ENCODE assay signal across 9 cellular contexts in genomic region chr10:22325948-22326702, GRCh38. TPM values are rescaled to one million over a fixed set of nuclear protein-coding genes. Genes with fewer than 3 reads are reported as not detected.
A peak's percentile ranks its signal among the peaks of the same experiment; 100 is the strongest.
DNase-seq lines count a peak whose midpoint lies in the region; ATAC-seq, FAIRE-seq and TF ChIP-seq lines count a peak whose summit lies in the region.
"Had no signal": no experiment of that assay in that cellular context is flagged by ENCODE, and none has a peak within 500 bp of the region (broad histone marks: within the 10 kb centered on the region; RNA-seq: fewer than 3 reads in every experiment).

No MANE protein-coding gene starts in this region.

- H3K4me2 ChIP-seq in HepG2 (ENCODE audit: low read depth, low read length) = peak overlapping the region; percentile 77

- no TSS peak for BruUV-seq in HepG2 (replicated peaks; lab: Mats Ljungman, UMichigan)

- peaks cover 30% of the 10 kb centered on the region for H3K36me3 Mint-ChIP-seq in activated CD4-positive, alpha-beta T cell treated with anti-CD3 and anti-CD28 coated beads, Interleukin-2, amount 10 ng/mL, durations not matched to agents 7 days and 5 days (ENCODE audit: low read depth)
- H3K36me3 Mint-ChIP-seq in activated naive CD8-positive, alpha-beta T cell treated with anti-CD3 and anti-CD28 coated beads, Interleukin-2, amount 50 U/mL, for 24 hours (ENCODE audit: low read depth) = peaks cover 44% of the 10 kb centered on the region

- peak overlapping the region; percentile 28 for H3K27ac Mint-ChIP-seq in activated CD4-positive, alpha-beta T cell treated with anti-CD3 and anti-CD28 coated beads, Interleukin-2, amount 10 ng/mL, durations not matched to agents 7 days and 5 days
- peak overlapping the region; percentile 42 for H3K27ac Mint-ChIP-seq in activated naive CD8-positive, alpha-beta T cell treated with anti-CD3 and anti-CD28 coated beads, Interleukin-2, amount 50 U/mL, for 24 hours

- ATAC-seq in activated naive CD8-positive, alpha-beta T cell treated with anti-CD3 and anti-CD28 coated beads, Interleukin-2, amount 50 U/mL, for 24 hours = no peak
- ATAC-seq in HepG2 = peak; percentile 18
- no peak for ATAC-seq in HG03039 (IDR thresholded peaks at IDR 0.05; ENCODE audit: unreplicated experiment)
- ATAC-seq in HG02642 (IDR thresholded peaks at IDR 0.05; ENCODE audit: poor library complexity, unreplicated experiment) = no peak

- H3K4me1 ChIP-seq in HepG2 (ENCODE audit: insufficient read depth, low read length) (peaks cover 38% of the 10 kb centered on the region), thyroid gland (peaks cover 13 to 20% of the 10 kb centered on the region in 2 donors)

- TF ChIP-seq EP300 in HepG2 (IDR thresholded peaks at IDR 0.05; ENCODE audit: low read depth in 2 of 2, low read length in 2 of 2) = no peak
- TF ChIP-seq EP300 in HepG2 (CRISPR knock-in tag; IDR thresholded peaks at IDR 0.05; ENCODE audit: borderline replicate concordance) = no peak

- POLR2A ChIA-PET in activated CD4-positive, alpha-beta T cell treated with anti-CD3 and anti-CD28 coated beads, Interleukin-2, amount 10 ng/mL, durations not matched to agents 7 days and 5 days (lab: Charles Lee) = no interaction called here
- POLR2A ChIA-PET in HepG2 (lab: Yijun Ruan, JAX) = interaction anchor here (0.6 to 2.4 kb wide), 2 partner anchors 10 to 14 kb away, joined by 3 to 15 read pairs; partner anchors contain the start of gene COMMD3

- no peak for DNase-seq in activated CD4-positive, alpha-beta T cell treated with anti-CD3 and anti-CD28 coated beads, Interleukin-2, amount 10 ng/mL, durations not matched to agents 7 days and 5 days
- no peak for DNase-seq in activated CD4-positive, alpha-beta T cell treated with anti-CD3 and anti-CD28 coated beads for 48 hours
- DNase-seq in activated naive CD8-positive, alpha-beta T cell treated with anti-CD3 and anti-CD28 coated beads, Interleukin-2, amount 50 U/mL, for 24 hours = no peak
- DNase-seq in HepG2 (ENCODE audit: low spot score) (no peak), thyroid gland (no peak), DMS153 treated with DMSO at 0.1 percent for 48 hours (lab: John Stamatoyannopoulos, UW; ENCODE audit: unreplicated experiment) (no peak)

- no peak overlapping the region for H2AFZ ChIP-seq in HepG2 (ENCODE audit: low read length)

- H3K9me3 ChIP-seq in HepG2 (ENCODE audit: low read length) (no peaks in the 10 kb centered on the region), thyroid gland (no peaks in the 10 kb centered on the region)

- CTCF ChIA-PET in activated CD4-positive, alpha-beta T cell treated with anti-CD3 and anti-CD28 coated beads, Interleukin-2, amount 10 ng/mL, durations not matched to agents 7 days and 5 days (lab: Charles Lee) = interaction anchor here (0.7 to 1.1 kb wide), 2 partner anchors 9 to 10 kb away, joined by 3 read pairs; partner anchors contain the start of gene COMMD3
- CTCF ChIA-PET in HepG2 (lab: Yijun Ruan, JAX; ENCODE audit: low intra/inter-chr PET ratio, low total read pairs) = no interaction called here

- peak overlapping the region; percentile 52 to 79 (median 54); a peak in 5 of 6 replicates for H3K4me3 ChIP-seq in HepG2 (replicated peaks in 1 of 3; ENCODE audit: insufficient read depth in 1 of 3, low read depth in 2 of 3, low read length in 3 of 3)
- H3K4me3 ChIP-seq in thyroid gland (replicated peaks in 1 of 3) = peak overlapping the region in 1 of 3 donors; percentile 34

- peak overlapping the region; percentile 74 for H3K4me3 Mint-ChIP-seq in activated CD4-positive, alpha-beta T cell treated with anti-CD3 and anti-CD28 coated beads, Interleukin-2, amount 10 ng/mL, durations not matched to agents 7 days and 5 days
- peak overlapping the region; percentile 60 for H3K4me3 Mint-ChIP-seq in activated naive CD8-positive, alpha-beta T cell treated with anti-CD3 and anti-CD28 coated beads, Interleukin-2, amount 50 U/mL, for 24 hours

- TF ChIP-seq POLR2A in HepG2 (IDR thresholded peaks at IDR 0.05; ENCODE audit: insufficient read depth in 1 of 2, low read depth in 2 of 2, low read length in 2 of 2) (no peak), thyroid gland (IDR thresholded peaks at IDR 0.05) (no peak)

- in situ Hi-C loops in HepG2 (cut with HindIII; ENCODE audit: extremely low pct_ligation_motif_present, low pct_unique_long_range_greater_than_20kb) = no loop called here

- H3K79me2 ChIP-seq in HepG2 (ENCODE audit: insufficient read depth, low read length) = peaks cover 30% of the 10 kb centered on the region

- H3K36me3 ChIP-seq in HepG2 (replicated peaks in 1 of 2; ENCODE audit: control insufficient read depth in 1 of 2, insufficient read depth in 2 of 2, low read length in 2 of 2) = peaks cover 0 to 15% of the 10 kb centered on the region in 2 experiments; a peak in 2 of 5 replicates
- peaks cover 11 to 13% of the 10 kb centered on the region in 2 donors for H3K36me3 ChIP-seq in thyroid gland

- no peaks in the 10 kb centered on the region for H3K9me3 Mint-ChIP-seq in activated CD4-positive, alpha-beta T cell treated with anti-CD3 and anti-CD28 coated beads, Interleukin-2, amount 10 ng/mL, durations not matched to agents 7 days and 5 days
- H3K9me3 Mint-ChIP-seq in activated naive CD8-positive, alpha-beta T cell treated with anti-CD3 and anti-CD28 coated beads, Interleukin-2, amount 50 U/mL, for 24 hours = no peaks in the 10 kb centered on the region

- no peak for TF ChIP-seq RAD21 in HepG2 (CRISPR knock-in tag; IDR thresholded peaks at IDR 0.05)

- peaks cover 32% of the 10 kb centered on the region for H4K20me1 ChIP-seq in HepG2 (ENCODE audit: insufficient read depth, low read length)

- peaks cover 34% of the 10 kb centered on the region for H3K27me3 Mint-ChIP-seq in activated CD4-positive, alpha-beta T cell treated with anti-CD3 and anti-CD28 coated beads, Interleukin-2, amount 10 ng/mL, durations not matched to agents 7 days and 5 days
- peaks cover 40% of the 10 kb centered on the region for H3K27me3 Mint-ChIP-seq in activated naive CD8-positive, alpha-beta T cell treated with anti-CD3 and anti-CD28 coated beads, Interleukin-2, amount 50 U/mL, for 24 hours

- H3K27me3 ChIP-seq in HepG2 (ENCODE audit: control insufficient read depth in 1 of 2, insufficient read depth in 2 of 2, low read length in 2 of 2) = peaks cover 0 to 7% of the 10 kb centered on the region in 2 experiments; a peak in 2 of 5 replicates
- H3K27me3 ChIP-seq in thyroid gland = peaks cover 3% of the 10 kb centered on the region

- H3K27ac ChIP-seq in HepG2 (ENCODE audit: extremely low read length, insufficient read depth, low read length) = peak overlapping the region; percentile 56
- peak overlapping the region in 2 of 3 donors; percentile 22 to 47 for H3K27ac ChIP-seq in thyroid gland

- 0 out of 2 replicates have a peak overlapping the region, but pooled peaks have one; percentile 36 for H3K9ac ChIP-seq in HepG2 (ENCODE audit: insufficient read depth, low read depth, low read length)

- FAIRE-seq in HepG2 (lab: Jason Lieb, UNC) = no peak

- 44% methylated on average over 16 of the region's 18 CpGs for WGBS in HepG2 (ENCODE audit: low lambda C conversion rate)
- 41 to 47% methylated on average over 16 to 18 of the region's 18 CpGs for WGBS in thyroid gland, 2 donors

- H3K4me1 Mint-ChIP-seq in activated CD4-positive, alpha-beta T cell treated with anti-CD3 and anti-CD28 coated beads, Interleukin-2, amount 10 ng/mL, durations not matched to agents 7 days and 5 days = peaks cover 40% of the 10 kb centered on the region
- H3K4me1 Mint-ChIP-seq in activated naive CD8-positive, alpha-beta T cell treated with anti-CD3 and anti-CD28 coated beads, Interleukin-2, amount 50 U/mL, for 24 hours = peaks cover 38% of the 10 kb centered on the region

- TF ChIP-seq CTCF in HepG2 (CRISPR knock-in tag; IDR thresholded peaks at IDR 0.05) = no peak
- TF ChIP-seq CTCF in thyroid gland (IDR thresholded peaks at IDR 0.05) = no peak

- intact Hi-C loops in HepG2 (cut with micrococcal nuclease; ENCODE audit: unreplicated experiment) = loop anchor here (2.0 to 10.0 kb wide), 2 partner anchors 15 to 189 kb away; no protein-coding TSS in a partner anchor
- intact Hi-C loops in thyroid gland (cut with DNase I) = loop anchor here (10.0 kb wide), 2 partner anchors 321 to 801 kb away; partner anchors contain the start of genes DNAJC1 and SKIDA1

RNA-seq across cellular contexts. Expression of gene BMI1, which starts 5.2 kb away (rescaled TPM):
- 10 to 100 TPM; 29.5 to 30.3 TPM for total RNA-seq in activated CD4-positive, alpha-beta T cell treated with anti-CD3 and anti-CD28 coated beads, Interleukin-2, amount 10 ng/mL, durations not matched to agents 7 days and 5 days
- total RNA-seq in HepG2 (2016; rRNA removed; fragmentation: Illumina TruSeq; extraction: Trizol) (44.0 and 46.3 TPM in 2 replicates), thyroid gland (10 to 100 TPM; 41.2 to 73.5 (median 59.0) TPM)
- total RNA-seq in HepG2 (2016; cell fraction: cytosol; rRNA removed; fragmentation: Illumina TruSeq; extraction: Trizol; ENCODE audit: low read depth) = 8.7 and 9.7 TPM in 2 replicates
- 41.7 and 51.3 TPM in 2 replicates for total RNA-seq in HepG2 (2016; cell fraction: insoluble cytoplasmic fraction; rRNA removed; fragmentation: Illumina TruSeq; extraction: Trizol)
- 45.9 and 47.6 TPM in 2 replicates for total RNA-seq in HepG2 (2016; cell fraction: membrane; rRNA removed; fragmentation: Illumina TruSeq; extraction: Trizol)
- total RNA-seq in HepG2 (2016; cell fraction: nucleus; rRNA removed; fragmentation: Illumina TruSeq; extraction: Trizol) = 35.5 and 44.2 TPM in 2 replicates
- polyA plus RNA-seq in HepG2 (2011; rRNA removed) = 28.0 and 30.5 TPM in 2 replicates
- polyA plus RNA-seq in HepG2 (2011; cell fraction: cytosol; rRNA removed) = 11.2 and 14.7 TPM in 2 replicates
- 33.2 and 46.3 TPM in 2 replicates for polyA plus RNA-seq in HepG2 (2011; cell fraction: nucleus; rRNA removed)
- 28.8 and 47.8 TPM in 2 replicates for polyA plus RNA-seq in HepG2 (2012)
- polyA plus RNA-seq in HepG2 (2016; cell fraction: cytosol; fragmentation: Illumina TruSeq; extraction: Trizol; ENCODE audit: low read depth) = 8.6 and 9.9 TPM in 2 replicates
- polyA plus RNA-seq in HepG2 (2016; cell fraction: insoluble cytoplasmic fraction; fragmentation: Illumina TruSeq; extraction: Trizol; ENCODE audit: low read depth) = 49.7 and 50.7 TPM in 2 replicates
- 28.7 and 33.7 TPM in 2 replicates for polyA plus RNA-seq in HepG2 (2016; cell fraction: membrane; fragmentation: Illumina TruSeq; extraction: Trizol; ENCODE audit: low read depth)
- polyA plus RNA-seq in HepG2 (2016; cell fraction: nucleus; fragmentation: Illumina TruSeq; extraction: Trizol; ENCODE audit: insufficient read depth, low read depth) = 66.4 and 66.5 TPM in 2 replicates
- 43.5 and 48.7 TPM in 2 replicates for polyA minus RNA-seq in HepG2 (2011; rRNA and poly(A)+ RNA removed; ENCODE audit: low replicate concordance)
- 26.1 TPM in 2 replicates for polyA minus RNA-seq in HepG2 (2011; cell fraction: cytosol; rRNA and poly(A)+ RNA removed)
- polyA minus RNA-seq in HepG2 (2011; cell fraction: nucleus; rRNA and poly(A)+ RNA removed) = 33.6 and 33.9 TPM in 2 replicates

RNA-seq across cellular contexts. Expression of gene COMMD3, which starts 9.9 kb away (rescaled TPM):
- total RNA-seq in activated CD4-positive, alpha-beta T cell treated with anti-CD3 and anti-CD28 coated beads, Interleukin-2, amount 10 ng/mL, durations not matched to agents 7 days and 5 days = 10 to 100 TPM; 58.9 to 68.8 TPM
- total RNA-seq in HepG2 (2016; rRNA removed; fragmentation: Illumina TruSeq; extraction: Trizol) = 54.4 and 56.8 TPM in 2 replicates
- total RNA-seq in HepG2 (2016; cell fraction: cytosol; rRNA removed; fragmentation: Illumina TruSeq; extraction: Trizol; ENCODE audit: low read depth) = 15.2 and 17.8 TPM in 2 replicates
- total RNA-seq in HepG2 (2016; cell fraction: insoluble cytoplasmic fraction; rRNA removed; fragmentation: Illumina TruSeq; extraction: Trizol) = 55.9 and 59.6 TPM in 2 replicates
- 24.8 and 25.2 TPM in 2 replicates for total RNA-seq in HepG2 (2016; cell fraction: membrane; rRNA removed; fragmentation: Illumina TruSeq; extraction: Trizol)
- 58.2 and 59.9 TPM in 2 replicates for total RNA-seq in HepG2 (2016; cell fraction: nucleus; rRNA removed; fragmentation: Illumina TruSeq; extraction: Trizol)
- polyA plus RNA-seq in HepG2 (2011; rRNA removed) = 32.5 and 38.7 TPM in 2 replicates
- polyA plus RNA-seq in HepG2 (2011; cell fraction: cytosol; rRNA removed) = 13.0 and 16.4 TPM in 2 replicates
- 32.4 and 40.5 TPM in 2 replicates for polyA plus RNA-seq in HepG2 (2011; cell fraction: nucleus; rRNA removed)
- 26.8 and 37.6 TPM in 2 replicates for polyA plus RNA-seq in HepG2 (2012)
- polyA plus RNA-seq in HepG2 (2016; cell fraction: cytosol; fragmentation: Illumina TruSeq; extraction: Trizol; ENCODE audit: low read depth) = 16.4 and 19.0 TPM in 2 replicates
- 54.7 and 56.3 TPM in 2 replicates for polyA plus RNA-seq in HepG2 (2016; cell fraction: insoluble cytoplasmic fraction; fragmentation: Illumina TruSeq; extraction: Trizol; ENCODE audit: low read depth)
- 20.1 and 20.4 TPM in 2 replicates for polyA plus RNA-seq in HepG2 (2016; cell fraction: membrane; fragmentation: Illumina TruSeq; extraction: Trizol; ENCODE audit: low read depth)
- 76.7 and 77.8 TPM in 2 replicates for polyA plus RNA-seq in HepG2 (2016; cell fraction: nucleus; fragmentation: Illumina TruSeq; extraction: Trizol; ENCODE audit: insufficient read depth, low read depth)
- polyA minus RNA-seq in HepG2 (2011; rRNA and poly(A)+ RNA removed; ENCODE audit: low replicate concordance) = 3.1 and 6.1 TPM in 2 replicates
- 3.3 and 8.5 TPM in 2 replicates for polyA minus RNA-seq in HepG2 (2011; cell fraction: cytosol; rRNA and poly(A)+ RNA removed)
- polyA minus RNA-seq in HepG2 (2011; cell fraction: nucleus; rRNA and poly(A)+ RNA removed) = 35.2 and 36.6 TPM in 2 replicates
- 10 to 100 TPM; 29.9 to 41.3 (median 31.4) TPM for total RNA-seq in thyroid gland

RNA-seq across cellular contexts. Expression of gene SPAG6, which starts 19.2 kb away (rescaled TPM):
- under 1 TPM; 0.57 to 0.75 TPM for total RNA-seq in activated CD4-positive, alpha-beta T cell treated with anti-CD3 and anti-CD28 coated beads, Interleukin-2, amount 10 ng/mL, durations not matched to agents 7 days and 5 days
- total RNA-seq in HepG2 (2016; rRNA removed; fragmentation: Illumina TruSeq; extraction: Trizol) (not detected in 2 replicates), thyroid gland (under 1 TPM in 1 of 4 donors, not detected in 3; 0.27 TPM)
- not detected in 2 replicates for total RNA-seq in HepG2 (2016; cell fraction: cytosol; rRNA removed; fragmentation: Illumina TruSeq; extraction: Trizol; ENCODE audit: low read depth)
- total RNA-seq in HepG2 (2016; cell fraction: insoluble cytoplasmic fraction; rRNA removed; fragmentation: Illumina TruSeq; extraction: Trizol) = not detected in 2 replicates
- total RNA-seq in HepG2 (2016; cell fraction: membrane; rRNA removed; fragmentation: Illumina TruSeq; extraction: Trizol) = not detected in 2 replicates
- total RNA-seq in HepG2 (2016; cell fraction: nucleus; rRNA removed; fragmentation: Illumina TruSeq; extraction: Trizol) = not detected in 2 replicates
- not detected in 2 replicates for polyA plus RNA-seq in HepG2 (2011; rRNA removed)
- polyA plus RNA-seq in HepG2 (2011; cell fraction: cytosol; rRNA removed) = not detected in 2 replicates
- not detected in 2 replicates for polyA plus RNA-seq in HepG2 (2011; cell fraction: nucleus; rRNA removed)
- not detected in 2 replicates for polyA plus RNA-seq in HepG2 (2012)
- polyA plus RNA-seq in HepG2 (2016; cell fraction: cytosol; fragmentation: Illumina TruSeq; extraction: Trizol; ENCODE audit: low read depth) = not detected in 2 replicates
- not detected in 2 replicates for polyA plus RNA-seq in HepG2 (2016; cell fraction: insoluble cytoplasmic fraction; fragmentation: Illumina TruSeq; extraction: Trizol; ENCODE audit: low read depth)
- not detected in 2 replicates for polyA plus RNA-seq in HepG2 (2016; cell fraction: membrane; fragmentation: Illumina TruSeq; extraction: Trizol; ENCODE audit: low read depth)
- not detected in 2 replicates for polyA plus RNA-seq in HepG2 (2016; cell fraction: nucleus; fragmentation: Illumina TruSeq; extraction: Trizol; ENCODE audit: insufficient read depth, low read depth)
- polyA minus RNA-seq in HepG2 (2011; rRNA and poly(A)+ RNA removed; ENCODE audit: low replicate concordance) = not detected in 2 replicates
- polyA minus RNA-seq in HepG2 (2011; cell fraction: cytosol; rRNA and poly(A)+ RNA removed) = not detected in 2 replicates
- polyA minus RNA-seq in HepG2 (2011; cell fraction: nucleus; rRNA and poly(A)+ RNA removed) = not detected in 2 replicates
- total RNA-seq: RPMI7951 had no signal
